ENCODE assay signal across 3 cellular contexts in the genomic region with DNA sequence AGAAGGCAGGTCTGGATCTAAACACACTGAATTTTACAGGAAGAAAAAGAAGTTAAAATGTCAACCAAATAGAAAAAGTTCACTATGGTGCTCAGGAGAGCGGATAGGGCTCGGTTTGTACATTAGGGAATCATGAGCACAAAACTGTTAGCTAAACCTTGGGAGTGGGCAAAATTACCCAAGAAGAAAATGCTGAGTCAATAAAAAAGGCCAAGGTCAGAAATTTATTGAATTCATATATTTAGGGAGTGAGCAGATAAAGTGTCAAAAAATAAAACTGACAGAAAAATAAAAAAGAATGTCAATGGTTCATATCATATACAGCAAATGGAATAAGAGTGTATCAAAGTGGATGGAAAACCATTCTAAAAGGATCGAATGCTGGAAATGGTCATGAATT.
TF ChIP-seq lines count a peak whose summit lies in the region.

No MANE protein-coding gene starts in this region.

TF ChIP-seq in A549, 52 proteins besides CTCF, POLR2A, EP300 and RAD21:
- TF ChIP-seq MAFK (IDR thresholded peaks at IDR 0.05; ENCODE audit: partially characterized antibody) (peak; percentile 48), RNF2 (IDR thresholded peaks at IDR 0.05; ENCODE audit: borderline replicate concordance, low read depth) (no peak)
TF ChIP-seq in A549: peak in this region for 1.

TF ChIP-seq in IMR-90, 13 proteins besides CTCF, POLR2A, EP300 and RAD21:
- peak; percentile 86 for TF ChIP-seq MAFK (IDR thresholded peaks at IDR 0.05; ENCODE audit: low read depth, low read length)
- TF ChIP-seq RFX5 (IDR thresholded peaks at IDR 0.05; ENCODE audit: low read depth, low read length), result no peak

TF ChIP-seq in H1, 55 proteins besides CTCF, POLR2A, EP300 and RAD21:
- TF ChIP-seq KDM4A (IDR thresholded peaks at IDR 0.05; ENCODE audit: low read depth, low read length, severe bottlenecking), result no peak
- TF ChIP-seq MAFK (IDR thresholded peaks at IDR 0.05; ENCODE audit: low read depth, low read length), result peak; percentile 35; the same call in 1 of the 2 replicates
- TF ChIP-seq HDAC2 (IDR thresholded peaks at IDR 0.05; ENCODE audit: borderline replicate concordance in 1 of 2, low read depth in 2 of 2, low read length in 2 of 2), result no peak
- no peak for TF ChIP-seq GABPA (IDR thresholded peaks at IDR 0.05; ENCODE audit: borderline replicate concordance, insufficient read depth, low read length)
- no peak for TF ChIP-seq CHD7 (IDR thresholded peaks at IDR 0.05; ENCODE audit: insufficient replicate concordance, low read length)
- TF ChIP-seq CTBP2 (IDR thresholded peaks at IDR 0.05; ENCODE audit: borderline replicate concordance, insufficient read depth, insufficient read length, low read length), result no peak
- no peak for TF ChIP-seq HDAC6 (IDR thresholded peaks at IDR 0.05; ENCODE audit: low read depth, low read length)
